ENCODE assay signal across 11 cellular contexts in the genomic region with DNA sequence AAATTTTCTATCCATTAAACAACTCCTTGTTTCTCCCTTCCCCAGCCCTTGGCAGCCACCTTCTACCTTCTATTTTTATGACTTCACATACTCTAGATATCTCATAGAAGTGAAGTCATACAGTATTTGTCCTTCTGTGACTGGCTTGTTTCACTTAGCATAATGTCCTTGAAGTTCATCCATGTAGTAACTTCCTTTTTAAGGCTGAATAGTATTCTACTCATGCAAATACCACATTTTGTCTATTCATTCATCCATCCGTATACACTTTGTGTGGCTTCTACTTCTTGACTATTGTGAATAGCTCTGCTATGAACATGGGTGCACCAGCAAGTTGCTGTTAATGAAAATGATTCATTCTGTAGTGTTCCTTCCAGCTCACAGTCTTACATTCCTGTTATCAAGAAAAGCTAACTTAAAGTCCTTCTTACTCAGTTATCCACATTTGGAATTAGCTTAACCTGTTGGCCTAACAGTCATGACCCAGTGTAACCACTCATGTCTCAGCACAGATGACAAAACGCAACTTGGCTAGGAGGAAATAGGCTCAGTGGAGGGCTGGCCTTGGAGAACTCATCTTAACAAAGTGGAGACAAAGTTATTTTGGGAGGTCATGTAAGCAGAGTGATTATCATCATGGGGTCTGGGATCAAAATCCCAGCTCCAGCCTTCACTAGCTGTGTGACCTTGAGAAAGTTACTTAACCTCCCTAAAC.
DNase-seq lines count a peak whose midpoint lies in the region; ATAC-seq and TF ChIP-seq lines count a peak whose summit lies in the region.
"Had no signal": no experiment of that assay in that cellular context is flagged by ENCODE, and none has a peak within 500 bp of the region (broad histone marks: within the 10 kb centered on the region; RNA-seq: fewer than 3 reads in every experiment).

No MANE protein-coding gene starts in this region.

- H3K4me1 Mint-ChIP-seq in CD14-positive monocyte (peaks cover 57% of the 10 kb centered on the region), IgD-negative memory B cell (peaks cover 58 to 80% (median 68%) of the 10 kb centered on the region in 3 donors)

- peak; percentile 54 for DNase-seq in CD14-positive monocyte (ENCODE audit: low spot score)
- DNase-seq in iris pigment epithelial cell (ENCODE audit: low read depth) = peak; percentile 10
- DNase-seq in T1000 (lab: John Stamatoyannopoulos, UW) = no peak
- no peak for DNase-seq in UCSD-AML1 (lab: John Stamatoyannopoulos, UW; ENCODE audit: unreplicated experiment)
- DNase-seq in stimulated activated CD4-positive, alpha-beta T cell treated with anti-CD3 and anti-CD28 coated beads, Interleukin-15, amount 100 ng/mL, for 24 hours = no peak
- DNase-seq: activated effector memory CD4-positive, alpha-beta T cell treated with anti-CD3 and anti-CD28 coated beads, Interleukin-2, amount 50 U/mL, for 16 hours; NCI-H2227 treated with DMSO at 0.1 percent for 48 hours; stimulated activated CD4-positive, alpha-beta T cell treated with anti-CD3 and anti-CD28 coated beads, Interleukin-4, amount 100 ng/mL, for 4 hours had no signal

- H3K9me3 Mint-ChIP-seq in CD14-positive monocyte (peaks cover 0 to 6% (median 0%) of the 10 kb centered on the region in 7 donors), IgD-negative memory B cell (peaks cover 0 to 4% (median 2%) of the 10 kb centered on the region in 3 donors)

- ATAC-seq in GM18870 (IDR thresholded peaks at IDR 0.05; ENCODE audit: unreplicated experiment) = peak; percentile 15
- no peak for ATAC-seq in HG03025 (IDR thresholded peaks at IDR 0.05; ENCODE audit: low FRiP score, unreplicated experiment)

- H3K27me3 Mint-ChIP-seq in CD14-positive monocyte (ENCODE audit: low read depth in 3 of 3) (peaks cover 0 to 1% (median 0%) of the 10 kb centered on the region in 3 donors), IgD-negative memory B cell (no peaks in the 10 kb centered on the region)

- H3K27ac Mint-ChIP-seq in CD14-positive monocyte (peak overlapping the region; percentile 90 to 97 (median 93)), IgD-negative memory B cell (peak overlapping the region; percentile 95 to 99 (median 95))

- no peak for TF ChIP-seq CTCF in CD14-positive monocyte (IDR thresholded peaks at IDR 0.05)

- no peak overlapping the region for H3K4me3 Mint-ChIP-seq in CD14-positive monocyte
- H3K4me3 Mint-ChIP-seq in IgD-negative memory B cell = peak overlapping the region in 3 of 4 donors; percentile 15 to 85 (median 81)

- H3K36me3 Mint-ChIP-seq in CD14-positive monocyte = peaks cover 0 to 4% of the 10 kb centered on the region in 2 donors
- H3K36me3 Mint-ChIP-seq in IgD-negative memory B cell = peaks cover 4% of the 10 kb centered on the region

- intact Hi-C loops in CD14-positive monocyte (cut with micrococcal nuclease) = loop anchor here (2.0 to 10.0 kb wide), 3 partner anchors 17 to 129 kb away; a partner anchor contains a TSS

Comparison
In these comparisons a context has a peak if more than half of its experiments do, and no peak if none do; other contexts are left out.
1. DNase-seq: peak in CD14-positive monocyte (single experiment) and iris pigment epithelial cell (single experiment); none in T1000 (single experiment), UCSD-AML1 (single experiment) and stimulated activated CD4-positive, alpha-beta T cell treated with anti-CD3 and anti-CD28 coated beads, Interleukin-15, amount 100 ng/mL, for 24 hours (single experiment).
2. H3K4me3 Mint-ChIP-seq: peak in IgD-negative memory B cell (3 of 4); none in CD14-positive monocyte (0 of 2).